8 cellular contexts compared by ENCODE assay signal in genomic region chr7:148698397-148699023, GRCh38. TPM values are rescaled to one million over a fixed set of nuclear protein-coding genes. Genes with fewer than 3 reads are reported as not detected.
A peak's percentile ranks its signal among the peaks of the same experiment; 100 is the strongest.
DNase-seq lines count a peak whose midpoint lies in the region; ATAC-seq, FAIRE-seq and TF ChIP-seq lines count a peak whose summit lies in the region.

Gene CUL1, plus strand, starts transcription at chr7:148698903. Its CDS starts 31,220 bp downstream, at chr7:148730123.

- TF ChIP-seq CTCF in neural crest cell (conservative IDR thresholded peaks at IDR 0.05), result no peak

- H3K9ac ChIP-seq in HUES48 (ENCODE audit: low read depth, low read length) (peak within 1 kb of the TSS; percentile 94), subcutaneous abdominal adipose tissue (ENCODE audit: low read length in 5 of 5) (peak within 1 kb of the TSS; percentile 56 to 98 (median 87))

- H3K27ac Mint-ChIP-seq in neural crest cell (ENCODE audit: unreplicated experiment), result peak within 1 kb of the TSS; percentile 87

- peaks cover 45% of the 10 kb centered on the region for H3K4me1 ChIP-seq in HUES48 (ENCODE audit: control insufficient read depth, insufficient read depth, low read length)
- peaks cover 0 to 44% (median 42%) of the 10 kb centered on the region in 5 donors for H3K4me1 ChIP-seq in subcutaneous abdominal adipose tissue (ENCODE audit: control insufficient read depth in 5 of 5, insufficient read depth in 5 of 5, low read length in 5 of 5)

- H3K27me3 Mint-ChIP-seq in neural crest cell (ENCODE audit: low read depth), result no peaks in the 10 kb centered on the region

- H3K27ac ChIP-seq in HUES48 (ENCODE audit: low read depth, low read length) (peak within 1 kb of the TSS; percentile 94), subcutaneous abdominal adipose tissue (ENCODE audit: low read depth, low read length) (peak within 1 kb of the TSS; percentile 93)

- FAIRE-seq in RCC 7860 (lab: Jason Lieb, UNC), result no peak

- peak; percentile 71 for ATAC-seq in GM21390 (IDR thresholded peaks at IDR 0.05; ENCODE audit: unreplicated experiment)

- no peaks in the 10 kb centered on the region for H3K36me3 Mint-ChIP-seq in neural crest cell (ENCODE audit: low read depth)

- H3K9me3 ChIP-seq in HUES48 (ENCODE audit: control insufficient read depth, insufficient read depth, low read length), result no peaks in the 10 kb centered on the region
- no peaks in the 10 kb centered on the region for H3K9me3 ChIP-seq in subcutaneous abdominal adipose tissue (ENCODE audit: control insufficient read depth in 5 of 5, low read length in 5 of 5)

- H3K36me3 ChIP-seq in HUES48 (ENCODE audit: control insufficient read depth, insufficient read depth, low read length), result no peaks in the 10 kb centered on the region
- H3K36me3 ChIP-seq in subcutaneous abdominal adipose tissue (ENCODE audit: control insufficient read depth in 5 of 5, insufficient read depth in 5 of 5, low read length in 5 of 5), result no peaks in the 10 kb centered on the region

- H3K27me3 ChIP-seq in HUES48 (ENCODE audit: control insufficient read depth, insufficient read depth, low read length) (no peaks in the 10 kb centered on the region), subcutaneous abdominal adipose tissue (ENCODE audit: control insufficient read depth in 5 of 5, insufficient read depth in 4 of 5, low read length in 5 of 5) (no peaks in the 10 kb centered on the region)

- peak within 1 kb of the TSS; percentile 94 for H3K4me3 Mint-ChIP-seq in neural crest cell

- H3K4me3 ChIP-seq in HUES48 (ENCODE audit: low read depth, low read length) (peak within 1 kb of the TSS; percentile 90), subcutaneous abdominal adipose tissue (ENCODE audit: low read depth in 1 of 5, low read length in 5 of 5) (peak within 1 kb of the TSS; percentile 76 to 85 (median 83))

- H3K4me1 Mint-ChIP-seq in neural crest cell, result peaks cover 50% of the 10 kb centered on the region

- no peaks in the 10 kb centered on the region for H3K9me3 Mint-ChIP-seq in neural crest cell

- DNase-seq in DMS153 treated with DMSO at 0.1 percent for 48 hours (lab: John Stamatoyannopoulos, UW; ENCODE audit: unreplicated experiment) (peak; percentile 35), RCC 7860 (ENCODE audit: low spot score) (peak; percentile 68), fibroblast of the conjunctiva (ENCODE audit: low read depth) (peak; percentile 33), neural crest cell (ENCODE audit: low read depth, low spot score) (peak; percentile 69)
- DNase-seq in activated effector memory CD4-positive, alpha-beta T cell treated with Interleukin-2 at 50 U/mL for 16 hours, result peak; percentile 82

RNA-seq across cellular contexts. Expression of gene CUL1, which starts in this region (rescaled TPM):
- total RNA-seq in neural crest cell, result 70.0 and 72.8 TPM in 2 replicates

Comparison
In these comparisons a context has a peak if more than half of its experiments do, and no peak if none do; other contexts are left out.
1. Peak in every context shown above with its lines: DNase-seq, ATAC-seq, H3K4me3 ChIP-seq and H3K27ac ChIP-seq.